ENCODE assay signal across 23 cellular contexts in the genomic region with DNA sequence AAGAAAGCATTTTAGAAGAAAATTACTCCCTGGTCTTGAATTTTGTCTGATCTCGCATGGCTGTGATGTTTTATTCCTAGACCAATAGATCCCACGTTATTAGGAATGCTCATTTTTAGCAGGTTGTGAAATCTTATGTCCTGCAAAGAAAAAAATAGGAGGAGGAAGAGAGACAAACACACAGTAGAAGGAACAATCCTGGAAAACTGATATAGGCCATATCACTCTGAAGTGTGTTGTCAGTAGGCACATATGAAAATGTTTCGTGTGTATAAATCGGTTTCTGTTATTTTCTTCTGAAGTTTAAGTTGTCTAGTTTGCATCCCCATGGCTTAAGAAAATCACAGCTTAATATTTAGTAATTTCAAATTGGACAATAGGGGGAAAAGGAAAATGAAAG. TPM values are rescaled to one million over a fixed set of nuclear protein-coding genes. Genes with fewer than 3 reads are reported as not detected.
"Had no signal": no experiment of that assay in that cellular context is flagged by ENCODE, and none has a peak within 500 bp of the region (broad histone marks: within the 10 kb centered on the region; RNA-seq: fewer than 3 reads in every experiment).

No MANE protein-coding gene starts in this region.

- H3K27me3 ChIP-seq: MG63, SJSA1 had no signal

- H3K36me3 ChIP-seq: MG63, SJSA1 had no signal

- DNase-seq: KBM-7, MG63, NCI-H1092, NCI-H1105 treated with DMSO at 0.1 percent for 48 hours, NCI-H1417 treated with DMSO at 0.1 percent for 48 hours, NCI-H146, NCI-H1694 treated with DMSO at 0.1 percent for 48 hours, NCI-H1930, NCI-H2081, NCI-H2107, NCI-H2227 treated with DMSO at 0.1 percent for 48 hours, NCI-H524, NCI-H69, NCI-H774, Right ventricle myocardium superior, RPMI8226, SIG-M5 had no signal

- FAIRE-seq: RCC 7860 had no signal

- H3K27ac ChIP-seq: HL-60, SJSA1, SK-N-MC had no signal

- H3K9me3 ChIP-seq: MG63 had no signal

- H3K4me1 ChIP-seq: SJSA1 had no signal

- H3K4me3 ChIP-seq: MG63, SJSA1, SK-N-MC had no signal

RNA-seq across cellular contexts. Expression of gene SLCO1B3, which starts 12.4 kb away (rescaled TPM):
- total RNA-seq: LHCN-M2; Right ventricle myocardium superior; SJSA1; T-helper 1 cell treated with Interleukin-12 subunit alpha and Interleukin-12 subunit beta and Interleukin-4 antibody, amounts not matched to agents 30 ng/mL and 1 ng/mL, for 36 hours had no signal
